Comparison of ENCODE assay signal across 20 cellular contexts in the genomic region with DNA sequence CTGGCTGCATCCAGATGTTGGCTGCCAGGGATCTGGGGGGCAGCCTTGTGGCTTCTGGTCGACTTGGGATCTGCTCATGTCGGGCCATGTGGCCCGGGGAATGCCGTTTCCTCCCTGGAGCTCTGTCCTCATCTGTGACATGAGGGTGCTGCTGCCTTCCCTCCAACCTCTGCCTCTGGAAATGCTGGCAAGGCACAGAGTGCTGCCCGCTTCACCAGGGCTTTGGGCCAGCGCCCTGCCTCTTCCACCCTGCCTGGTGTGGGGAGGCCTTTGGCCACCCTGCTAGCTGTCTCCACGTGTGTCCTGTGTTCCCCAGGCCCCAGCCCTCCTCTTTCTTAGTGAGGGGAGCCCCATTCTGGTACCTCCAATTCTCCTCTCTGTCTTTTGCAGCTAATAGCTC. TPM values are rescaled to one million over a fixed set of nuclear protein-coding genes. Genes with fewer than 3 reads are reported as not detected.
"Had no signal": no experiment of that assay in that cellular context is flagged by ENCODE, and none has a peak within 500 bp of the region (broad histone marks: within the 10 kb centered on the region; RNA-seq: fewer than 3 reads in every experiment).

No MANE protein-coding gene starts in this region.

- H3K4me3 ChIP-seq: dorsolateral prefrontal cortex, left lung, stomach, thyroid gland, uterus had no signal

- H3K27ac Mint-ChIP-seq: activated CD4-positive, alpha-beta memory T cell treated with anti-CD3 and anti-CD28 coated beads for 36 hours; activated naive CD4-positive, alpha-beta T cell treated with anti-CD3 and anti-CD28 coated beads, Interleukin-2, amount 50 U/mL, for 72 hours; naive B cell had no signal

- H3K4me3 Mint-ChIP-seq: activated CD4-positive, alpha-beta memory T cell treated with anti-CD3 and anti-CD28 coated beads for 36 hours; activated T-cell treated with anti-CD3 and anti-CD28 coated beads, Interleukin-2, amount 50 U/mL, for 4 hours had no signal

- DNase-seq: activated CD4-positive, alpha-beta memory T cell treated with anti-CD3 and anti-CD28 coated beads for 36 hours; activated effector memory CD4-positive, alpha-beta T cell treated with anti-CD3 and anti-CD28 coated beads, Interleukin-2, amount 50 U/mL, for 16 hours; activated T-cell treated with anti-CD3 and anti-CD28 coated beads, Interleukin-2, amount 50 U/mL, for 4 hours; amniotic stem cell; brain microvascular endothelial cell; cerebellar nuclear complex; glutamatergic neuron; midbrain; naive B cell; stomach; T1000; thyroid gland; uterus had no signal

- H3K9me3 ChIP-seq: left lung, stomach, thyroid gland, uterus had no signal

- H3K9me3 Mint-ChIP-seq: activated CD4-positive, alpha-beta memory T cell treated with anti-CD3 and anti-CD28 coated beads for 36 hours; activated naive CD4-positive, alpha-beta T cell treated with anti-CD3 and anti-CD28 coated beads, Interleukin-2, amount 50 U/mL, for 72 hours; activated T-cell treated with anti-CD3 and anti-CD28 coated beads, Interleukin-2, amount 50 U/mL, for 4 hours; naive B cell had no signal

- H3K36me3 ChIP-seq: brain microvascular endothelial cell, left lung, stomach, thyroid gland, uterus had no signal

- H3K27me3 ChIP-seq: dorsolateral prefrontal cortex, thyroid gland, uterus had no signal

- H3K27ac ChIP-seq: brain microvascular endothelial cell, left lung, thyroid gland, uterus, VCaP had no signal

- ATAC-seq: activated naive CD4-positive, alpha-beta T cell treated with anti-CD3 and anti-CD28 coated beads, Interleukin-2, amount 50 U/mL, for 72 hours; activated T-cell treated with anti-CD3 and anti-CD28 coated beads, Interleukin-2, amount 50 U/mL, for 4 hours; esophagus mucosa; left lung had no signal

- H3K36me3 Mint-ChIP-seq: activated CD4-positive, alpha-beta memory T cell treated with anti-CD3 and anti-CD28 coated beads for 36 hours had no signal

RNA-seq across cellular contexts. Expression of gene H2BK1, which starts 44.0 kb away (rescaled TPM):
- total RNA-seq: activated CD4-positive, alpha-beta memory T cell treated with anti-CD3 and anti-CD28 coated beads for 36 hours; activated T-cell treated with anti-CD3 and anti-CD28 coated beads, Interleukin-2, amount 50 U/mL, for 4 hours; esophagus mucosa; left lung; osteoblast; skeletal muscle tissue; stomach; thyroid gland had no signal
